In the genomic region with DNA sequence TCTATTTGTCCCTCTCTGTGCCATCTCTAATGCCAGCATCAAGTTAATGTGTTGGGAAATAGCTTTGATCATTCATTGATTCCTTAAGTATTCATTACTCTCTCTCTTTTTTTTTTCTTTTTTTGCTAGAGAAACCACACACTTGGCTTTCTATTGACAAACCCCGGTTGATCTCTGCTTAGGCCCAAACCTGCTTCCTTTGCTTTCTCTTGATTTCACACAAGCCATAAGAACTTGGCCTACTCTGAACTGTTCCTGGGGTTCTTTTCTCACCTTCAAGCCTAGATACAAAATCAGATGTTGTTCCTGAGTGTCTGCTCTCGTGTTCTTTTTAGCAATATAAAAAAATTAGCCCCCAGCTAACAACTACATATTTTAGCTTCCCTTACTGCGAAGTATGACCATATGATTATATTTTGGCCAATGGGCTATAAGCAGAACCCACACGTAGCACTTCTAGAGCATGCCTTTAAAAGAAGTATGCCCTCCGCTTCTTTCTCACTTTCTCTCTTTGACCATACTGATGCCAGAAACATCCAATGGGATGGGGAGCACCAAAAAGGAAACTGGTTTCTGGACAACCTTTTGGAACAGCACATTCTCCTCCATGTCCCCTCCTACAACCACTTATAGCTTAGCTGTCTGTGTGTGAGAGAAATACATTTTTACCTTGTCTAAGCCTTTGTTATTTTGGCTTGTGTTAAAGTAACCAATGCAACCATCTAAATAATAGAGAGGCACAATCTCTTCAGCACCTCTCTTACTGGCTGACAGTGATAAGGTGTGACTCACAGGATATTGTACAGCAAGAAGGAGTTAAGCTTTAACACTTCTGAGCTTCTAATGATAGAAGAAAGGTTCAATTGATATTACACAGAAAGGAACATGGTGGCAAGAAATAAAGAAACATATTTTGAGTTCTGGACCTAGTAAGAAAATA, we compare ENCODE assay signal across 19 cellular contexts.
A peak's percentile ranks its signal among the peaks of the same experiment; 100 is the strongest.
DNase-seq lines count a peak whose midpoint lies in the region; ATAC-seq and TF ChIP-seq lines count a peak whose summit lies in the region.
"Had no signal": no experiment of that assay in that cellular context is flagged by ENCODE, and none has a peak within 500 bp of the region (broad histone marks: within the 10 kb centered on the region; RNA-seq: fewer than 3 reads in every experiment).

No MANE protein-coding gene starts in this region.

- WGBS in heart left ventricle, 4 donors = 65 to 81% (median 74%) methylated on average over 5 of the region's 5 CpGs
- 91% methylated on average over 5 of the region's 5 CpGs for WGBS in thymus

- peaks cover 0 to 18% (median 0%) of the 10 kb centered on the region in 12 donors for H3K4me1 ChIP-seq in heart left ventricle
- no peaks in the 10 kb centered on the region for H3K4me1 ChIP-seq in thymus (ENCODE audit: control insufficient read depth, insufficient read depth, low read length)
- H3K4me1 ChIP-seq: vagina had no signal

- no peaks in the 10 kb centered on the region for H3K27me3 ChIP-seq in heart left ventricle
- no peaks in the 10 kb centered on the region for H3K27me3 ChIP-seq in thymus (ENCODE audit: control insufficient read depth, insufficient read depth)
- H3K27me3 ChIP-seq: vagina had no signal

- peak overlapping the region; percentile 89 for H3K27ac Mint-ChIP-seq in activated naive CD4-positive, alpha-beta T cell treated with anti-CD3 and anti-CD28 coated beads, Interleukin-2, amount 10 ng/mL, durations not matched to agents 7 days and 5 days
- no peak overlapping the region for H3K27ac Mint-ChIP-seq in activated naive CD4-positive, alpha-beta T cell treated with anti-CD3 and anti-CD28 coated beads for 36 hours
- peak overlapping the region; percentile 13 for H3K27ac Mint-ChIP-seq in activated T-helper 1 cell treated with anti-CD3 and anti-CD28 coated beads, Interleukin-12 subunit alpha, Interleukin-12 subunit beta, Interleukin-2, Interleukin-4 antibody, amounts not matched to agents 30 ng/mL and 10 ng/mL and 1 ng/mL, durations not matched to agents 14 hours and 24 hours and 36 hours
- H3K27ac Mint-ChIP-seq: activated B cell treated with CpG ODN at 0.5 μM for 24 hours; dendritic cell treated with granulocyte-macrophage colony-stimulating factor and Interleukin-4, amounts not matched to agents 40 ng/mL and 50 ng/mL, for 4 days; memory B cell; nephron had no signal

- peak; percentile 92 to 98 (median 94) for ATAC-seq in heart left ventricle
- no peak for ATAC-seq in HG03354 (IDR thresholded peaks at IDR 0.05; ENCODE audit: poor library complexity, severe bottlenecking, unreplicated experiment)

- peaks cover 33% of the 10 kb centered on the region for H3K4me1 Mint-ChIP-seq in activated naive CD4-positive, alpha-beta T cell treated with anti-CD3 and anti-CD28 coated beads, Interleukin-2, amount 10 ng/mL, durations not matched to agents 7 days and 5 days
- H3K4me1 Mint-ChIP-seq in activated naive CD4-positive, alpha-beta T cell treated with anti-CD3 and anti-CD28 coated beads for 36 hours (ENCODE audit: low read depth) = peaks cover 26% of the 10 kb centered on the region
- peaks cover 29% of the 10 kb centered on the region for H3K4me1 Mint-ChIP-seq in activated T-helper 1 cell treated with anti-CD3 and anti-CD28 coated beads, Interleukin-12 subunit alpha, Interleukin-12 subunit beta, Interleukin-2, Interleukin-4 antibody, amounts not matched to agents 30 ng/mL and 10 ng/mL and 1 ng/mL, durations not matched to agents 14 hours and 24 hours and 36 hours (ENCODE audit: low read depth)
- H3K4me1 Mint-ChIP-seq: activated B cell treated with CpG ODN at 0.5 μM for 24 hours, memory B cell, nephron had no signal

- CTCF ChIA-PET in activated naive CD4-positive, alpha-beta T cell treated with anti-CD3 and anti-CD28 coated beads, Interleukin-2, amount 10 ng/mL, durations not matched to agents 7 days and 5 days (lab: Charles Lee) = interaction anchor here (0.7 to 1.0 kb wide), 3 partner anchors 12 to 80 kb away, joined by 3 to 4 read pairs (median 3); no protein-coding TSS in a partner anchor
- CTCF ChIA-PET in activated naive CD4-positive, alpha-beta T cell treated with anti-CD3 and anti-CD28 coated beads for 36 hours (lab: Charles Lee) = interaction anchor here (0.6 kb wide), 1 partner anchor 404 kb away, joined by 4 read pairs; no protein-coding TSS in a partner anchor

- intact Hi-C loops in activated naive CD4-positive, alpha-beta T cell treated with anti-CD3 and anti-CD28 coated beads for 36 hours (cut with micrococcal nuclease) = loop anchor here (1.0 kb wide), 1 partner anchor 17 kb away; no protein-coding TSS in a partner anchor
- intact Hi-C loops in activated T-helper 1 cell treated with anti-CD3 and anti-CD28 coated beads, Interleukin-12 subunit alpha, Interleukin-12 subunit beta, Interleukin-2, Interleukin-4 antibody, amounts not matched to agents 30 ng/mL and 10 ng/mL and 1 ng/mL, durations not matched to agents 14 hours and 24 hours and 36 hours (cut with micrococcal nuclease) = no loop called here
- intact Hi-C loops in heart left ventricle (cut with DNase I) = no loop called here

- H3K4me3 ChIP-seq in heart left ventricle (no peak overlapping the region), thymus (ENCODE audit: low read length) (no peak overlapping the region)
- H3K4me3 ChIP-seq: vagina had no signal

- H3K27me3 Mint-ChIP-seq in activated naive CD4-positive, alpha-beta T cell treated with anti-CD3 and anti-CD28 coated beads, Interleukin-2, amount 10 ng/mL, durations not matched to agents 7 days and 5 days = no peaks in the 10 kb centered on the region
- H3K27me3 Mint-ChIP-seq in activated naive CD4-positive, alpha-beta T cell treated with anti-CD3 and anti-CD28 coated beads for 36 hours (ENCODE audit: low read depth) = no peaks in the 10 kb centered on the region
- H3K27me3 Mint-ChIP-seq in activated T-helper 1 cell treated with anti-CD3 and anti-CD28 coated beads, Interleukin-12 subunit alpha, Interleukin-12 subunit beta, Interleukin-2, Interleukin-4 antibody, amounts not matched to agents 30 ng/mL and 10 ng/mL and 1 ng/mL, durations not matched to agents 14 hours and 24 hours and 36 hours (ENCODE audit: insufficient read depth) = no peaks in the 10 kb centered on the region
- H3K27me3 Mint-ChIP-seq: activated B cell treated with CpG ODN at 0.5 μM for 24 hours; dendritic cell treated with granulocyte-macrophage colony-stimulating factor and Interleukin-4, amounts not matched to agents 40 ng/mL and 50 ng/mL, for 4 days; memory B cell had no signal

- H3K27ac ChIP-seq in heart left ventricle (peak overlapping the region in 9 of 12 donors; percentile 7 to 62 (median 42)), thymus (ENCODE audit: low read depth) (peak overlapping the region; percentile 74)
- H3K27ac ChIP-seq: KMS-11, vagina had no signal

- TF ChIP-seq POLR2A in heart left ventricle (IDR thresholded peaks at IDR 0.05) = no peak

- peaks cover 14% of the 10 kb centered on the region for H3K9me3 Mint-ChIP-seq in activated naive CD4-positive, alpha-beta T cell treated with anti-CD3 and anti-CD28 coated beads, Interleukin-2, amount 10 ng/mL, durations not matched to agents 7 days and 5 days
- H3K9me3 Mint-ChIP-seq in activated naive CD4-positive, alpha-beta T cell treated with anti-CD3 and anti-CD28 coated beads for 36 hours = no peaks in the 10 kb centered on the region
- H3K9me3 Mint-ChIP-seq in activated T-helper 1 cell treated with anti-CD3 and anti-CD28 coated beads, Interleukin-12 subunit alpha, Interleukin-12 subunit beta, Interleukin-2, Interleukin-4 antibody, amounts not matched to agents 30 ng/mL and 10 ng/mL and 1 ng/mL, durations not matched to agents 14 hours and 24 hours and 36 hours = peaks cover 7% of the 10 kb centered on the region
- H3K9me3 Mint-ChIP-seq: activated B cell treated with CpG ODN at 0.5 μM for 24 hours; dendritic cell treated with granulocyte-macrophage colony-stimulating factor and Interleukin-4, amounts not matched to agents 40 ng/mL and 50 ng/mL, for 4 days; memory B cell; nephron had no signal

- peaks cover 21% of the 10 kb centered on the region for H3K36me3 Mint-ChIP-seq in activated naive CD4-positive, alpha-beta T cell treated with anti-CD3 and anti-CD28 coated beads, Interleukin-2, amount 10 ng/mL, durations not matched to agents 7 days and 5 days
- H3K36me3 Mint-ChIP-seq in activated naive CD4-positive, alpha-beta T cell treated with anti-CD3 and anti-CD28 coated beads for 36 hours (ENCODE audit: low read depth) = no peaks in the 10 kb centered on the region
- H3K36me3 Mint-ChIP-seq in activated T-helper 1 cell treated with anti-CD3 and anti-CD28 coated beads, Interleukin-12 subunit alpha, Interleukin-12 subunit beta, Interleukin-2, Interleukin-4 antibody, amounts not matched to agents 30 ng/mL and 10 ng/mL and 1 ng/mL, durations not matched to agents 14 hours and 24 hours and 36 hours (ENCODE audit: low read depth) = peaks cover 15% of the 10 kb centered on the region
- H3K36me3 Mint-ChIP-seq: memory B cell had no signal

- no peak overlapping the region for H3K4me3 Mint-ChIP-seq in activated naive CD4-positive, alpha-beta T cell treated with anti-CD3 and anti-CD28 coated beads, Interleukin-2, amount 10 ng/mL, durations not matched to agents 7 days and 5 days
- H3K4me3 Mint-ChIP-seq in activated naive CD4-positive, alpha-beta T cell treated with anti-CD3 and anti-CD28 coated beads for 36 hours = no peak overlapping the region
- H3K4me3 Mint-ChIP-seq in activated T-helper 1 cell treated with anti-CD3 and anti-CD28 coated beads, Interleukin-12 subunit alpha, Interleukin-12 subunit beta, Interleukin-2, Interleukin-4 antibody, amounts not matched to agents 30 ng/mL and 10 ng/mL and 1 ng/mL, durations not matched to agents 14 hours and 24 hours and 36 hours = no peak overlapping the region
- H3K4me3 Mint-ChIP-seq: activated B cell treated with CpG ODN at 0.5 μM for 24 hours; dendritic cell treated with granulocyte-macrophage colony-stimulating factor and Interleukin-4, amounts not matched to agents 40 ng/mL and 50 ng/mL, for 4 days; memory B cell; nephron had no signal

- peak; percentile 30 for DNase-seq in activated naive CD4-positive, alpha-beta T cell treated with anti-CD3 and anti-CD28 coated beads, Interleukin-2, amount 10 ng/mL, durations not matched to agents 7 days and 5 days
- no peak for DNase-seq in activated naive CD4-positive, alpha-beta T cell treated with anti-CD3 and anti-CD28 coated beads for 36 hours
- no peak for DNase-seq in activated T-helper 1 cell treated with anti-CD3 and anti-CD28 coated beads, Interleukin-12 subunit alpha, Interleukin-12 subunit beta, Interleukin-2, Interleukin-4 antibody, amounts not matched to agents 30 ng/mL and 10 ng/mL and 1 ng/mL, durations not matched to agents 14 hours and 24 hours and 36 hours (ENCODE audit: low spot score)
- DNase-seq in heart left ventricle (no peak), occipital lobe (lab: John Stamatoyannopoulos, UW) (no peak), NCI-H1092 treated with DMSO at 0.1 percent for 48 hours (lab: John Stamatoyannopoulos, UW) (no peak)
- DNase-seq: activated B cell treated with CpG ODN at 0.5 μM for 24 hours; EL; erythroblast; NCI-H1105; NCI-H748 treated with DMSO at 0.1 percent for 48 hours; stimulated activated CD4-positive, alpha-beta T cell treated with anti-CD3 and anti-CD28 coated beads, Interleukin-15, amount 100 ng/mL, for 24 hours had no signal

- H3K9me3 ChIP-seq in heart left ventricle (no peaks in the 10 kb centered on the region), thymus (ENCODE audit: control insufficient read depth) (no peaks in the 10 kb centered on the region)
- H3K9me3 ChIP-seq: vagina had no signal

- TF ChIP-seq CTCF in heart left ventricle (IDR thresholded peaks at IDR 0.05) = no peak

- H3K36me3 ChIP-seq in heart left ventricle = no peaks in the 10 kb centered on the region
- H3K36me3 ChIP-seq in thymus (ENCODE audit: control insufficient read depth, insufficient read depth) = no peaks in the 10 kb centered on the region
- H3K36me3 ChIP-seq: vagina had no signal
